In genomic region chr2:239904496-239904895, GRCh38 we compare ENCODE assay signal across 28 cellular contexts.
"Had no signal": no experiment of that assay in that cellular context is flagged by ENCODE, and none has a peak within 500 bp of the region (broad histone marks: within the 10 kb centered on the region; RNA-seq: fewer than 3 reads in every experiment).

No MANE protein-coding gene starts in this region.

- H3K36me3 Mint-ChIP-seq: activated naive CD8-positive, alpha-beta T cell; immature natural killer cell; natural killer cell treated with Interleukin-12 subunit alpha and Interleukin-12 subunit beta and Interleukin-15 and Interleukin-18, amount 100 ng/mL, for 72 hours; stimulated activated effector memory CD8-positive, alpha-beta T cell treated with anti-CD3 and anti-CD28 coated beads, Interleukin-12 subunit alpha, Interleukin-12 subunit beta, amount 100 ng/mL, for 72 hours had no signal

- DNase-seq: activated CD4-positive, alpha-beta T cell treated with anti-CD3 and anti-CD28 coated beads for 48 hours; activated CD4-positive, alpha-beta T cell treated with anti-CD3 and anti-CD28 coated beads, Interleukin-2, amount 50 U/mL, for 48 hours; activated CD8-positive, alpha-beta memory T cell treated with anti-CD3 and anti-CD28 coated beads, Interleukin-2, amount 50 U/mL, for 48 hours; activated naive CD4-positive, alpha-beta T cell treated with Interleukin-2 at 50 U/mL for 16 hours; activated T-cell treated with anti-CD3 and anti-CD28 coated beads, Interleukin-2, amount 50 U/mL, for 4 hours; body of pancreas; cortex of kidney; foreskin fibroblast; hippocampal formation; immature natural killer cell; lower lobe of right lung; mesendoderm; mucosa of descending colon; ovary; retina; sigmoid colon; small intestine; stimulated activated CD4-positive, alpha-beta T cell treated with anti-CD3 and anti-CD28 coated beads, Interleukin-4, amount 100 ng/mL, for 24 hours; stimulated activated naive CD8-positive, alpha-beta T cell treated with anti-CD3 and anti-CD28 coated beads, Interleukin-15, amount 100 ng/mL, for 72 hours; substantia nigra; T-helper 1 cell; upper lobe of left lung had no signal

- H3K27ac Mint-ChIP-seq: activated naive CD8-positive, alpha-beta T cell; activated T-helper 2 cell treated with anti-CD3 and anti-CD28 coated beads, Interferon-gamma antibody, Interleukin-2, Interleukin-4, amounts not matched to agents 10 μg/mL and 5 μg/mL and 100 μg/mL, durations not matched to agents 14 hours and 24 hours and 36 hours; immature natural killer cell; natural killer cell treated with Interleukin-12 subunit alpha and Interleukin-12 subunit beta and Interleukin-15 and Interleukin-18, amount 100 ng/mL, for 72 hours; stimulated activated effector memory CD8-positive, alpha-beta T cell treated with anti-CD3 and anti-CD28 coated beads, Interleukin-12 subunit alpha, Interleukin-12 subunit beta, amount 100 ng/mL, for 72 hours; T-helper 2 cell treated with Interferon-gamma antibody and Interleukin-4, amounts not matched to agents 5 μg/mL and 100 μg/mL, for 36 hours had no signal

- H3K4me1 Mint-ChIP-seq: immature natural killer cell; stimulated activated effector memory CD8-positive, alpha-beta T cell treated with anti-CD3 and anti-CD28 coated beads, Interleukin-12 subunit alpha, Interleukin-12 subunit beta, amount 100 ng/mL, for 72 hours; stimulated activated naive CD8-positive, alpha-beta T cell treated with anti-CD3 and anti-CD28 coated beads, Interleukin-15, amount 100 ng/mL, for 72 hours had no signal

- H3K36me3 ChIP-seq: lower lobe of right lung, ovary, prostate gland, sigmoid colon, upper lobe of left lung had no signal

- H3K27ac ChIP-seq: body of pancreas, lower lobe of right lung, ovary, prostate gland, sigmoid colon, upper lobe of left lung had no signal

- H3K4me1 ChIP-seq: body of pancreas, lower lobe of right lung, prostate gland, sigmoid colon, upper lobe of left lung had no signal

- H3K4me3 Mint-ChIP-seq: activated naive CD8-positive, alpha-beta T cell; activated T-cell treated with anti-CD3 and anti-CD28 coated beads, Interleukin-2, amount 50 U/mL, for 4 hours; immature natural killer cell; natural killer cell treated with Interleukin-12 subunit alpha and Interleukin-12 subunit beta and Interleukin-15 and Interleukin-18, amount 100 ng/mL, for 72 hours; stimulated activated effector memory CD8-positive, alpha-beta T cell treated with anti-CD3 and anti-CD28 coated beads, Interleukin-12 subunit alpha, Interleukin-12 subunit beta, amount 100 ng/mL, for 72 hours; stimulated activated naive CD8-positive, alpha-beta T cell treated with anti-CD3 and anti-CD28 coated beads, Interleukin-15, amount 100 ng/mL, for 72 hours; T-helper 2 cell treated with Interferon-gamma antibody and Interleukin-4, amounts not matched to agents 5 μg/mL and 100 μg/mL, for 36 hours had no signal

- H3K4me3 ChIP-seq: body of pancreas, lower lobe of right lung, mucosa of descending colon, ovary, prostate gland, sigmoid colon, upper lobe of left lung had no signal

- H3K27me3 ChIP-seq: body of pancreas, ovary, sigmoid colon, upper lobe of left lung had no signal

- H3K9me3 Mint-ChIP-seq: activated T-cell treated with anti-CD3 and anti-CD28 coated beads, Interleukin-2, amount 50 U/mL, for 4 hours; immature natural killer cell; natural killer cell treated with Interleukin-12 subunit alpha and Interleukin-12 subunit beta and Interleukin-15 and Interleukin-18, amount 100 ng/mL, for 72 hours; stimulated activated effector memory CD8-positive, alpha-beta T cell treated with anti-CD3 and anti-CD28 coated beads, Interleukin-12 subunit alpha, Interleukin-12 subunit beta, amount 100 ng/mL, for 72 hours had no signal

- ATAC-seq: activated T-cell treated with anti-CD3 and anti-CD28 coated beads, Interleukin-2, amount 50 U/mL, for 4 hours; body of pancreas; lower lobe of right lung; mucosa of descending colon; stimulated activated effector memory CD8-positive, alpha-beta T cell treated with anti-CD3 and anti-CD28 coated beads, Interleukin-12 subunit alpha, Interleukin-12 subunit beta, amount 100 ng/mL, for 72 hours; stimulated activated naive CD8-positive, alpha-beta T cell treated with anti-CD3 and anti-CD28 coated beads, Interleukin-15, amount 100 ng/mL, for 72 hours had no signal

- H3K27me3 Mint-ChIP-seq: activated naive CD8-positive, alpha-beta T cell; stimulated activated naive CD8-positive, alpha-beta T cell treated with anti-CD3 and anti-CD28 coated beads, Interleukin-15, amount 100 ng/mL, for 72 hours had no signal

- H3K9me3 ChIP-seq: body of pancreas, lower lobe of right lung, mucosa of descending colon, ovary, prostate gland, sigmoid colon, upper lobe of left lung had no signal
